Comparison of ENCODE assay signal across 23 cellular contexts in the genomic region with DNA sequence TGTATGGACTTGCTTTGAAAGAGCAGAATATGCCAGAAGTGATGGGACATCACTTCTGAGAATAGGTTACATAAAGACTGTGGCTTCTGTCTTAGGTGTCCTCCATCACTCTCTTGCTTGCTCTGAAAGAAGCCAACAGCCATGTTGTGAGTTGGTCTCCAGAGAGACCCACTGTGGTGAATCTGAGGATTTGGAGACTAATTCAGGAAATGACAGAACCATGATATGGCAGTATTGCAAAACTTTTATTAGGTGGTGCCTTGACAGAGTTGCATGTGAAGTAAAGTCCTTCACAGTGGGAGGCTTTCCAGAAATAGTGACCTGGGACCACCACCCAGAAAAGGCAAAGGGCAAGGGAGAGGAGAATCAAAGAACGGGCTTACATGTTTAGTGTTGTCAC.
DNase-seq lines count a peak whose midpoint lies in the region; ATAC-seq and TF ChIP-seq lines count a peak whose summit lies in the region.
"Had no signal": no experiment of that assay in that cellular context is flagged by ENCODE, and none has a peak within 500 bp of the region (broad histone marks: within the 10 kb centered on the region; RNA-seq: fewer than 3 reads in every experiment).

No MANE protein-coding gene starts in this region.

- TF ChIP-seq CTCF in NB4 (IDR thresholded peaks at IDR 0.05; ENCODE audit: low read depth, low read length) (no peak), choroid plexus epithelial cell (conservative IDR thresholded peaks at IDR 0.05; ENCODE audit: low read depth, low read length) (no peak)

- ATAC-seq in Right ventricle myocardium inferior (no peak), left ventricle myocardium superior (no peak), GM18505 (IDR thresholded peaks at IDR 0.05; ENCODE audit: unreplicated experiment) (no peak)
- ATAC-seq: CD8-positive, alpha-beta T cell had no signal

- H3K4me3 ChIP-seq in NB4 (ENCODE audit: low read depth, low read length) (no peak overlapping the region), choroid plexus epithelial cell (ENCODE audit: low read depth, low read length) (no peak overlapping the region)
- H3K4me3 ChIP-seq: HAP-1 had no signal

- peak; percentile 8 for DNase-seq in Right ventricle myocardium inferior (ENCODE audit: missing footprints)
- no peak for DNase-seq in left ventricle myocardium superior
- DNase-seq in NB4 (ENCODE audit: low read depth): peak; percentile 41
- DNase-seq in choroid plexus epithelial cell (ENCODE audit: low read depth): peak; percentile 5
- DNase-seq in activated CD4-positive, alpha-beta memory T cell treated with anti-CD3 and anti-CD28 coated beads for 36 hours: no peak
- DNase-seq in NAMALWA (ENCODE audit: low spot score): no peak
- DNase-seq: Caco-2; CD8-positive, alpha-beta T cell; GOT3; HFFc6; IMR-90; NCI-H1092 treated with DMSO at 0.1 percent for 48 hours; NCI-H1436; NCI-H187; NCI-H2081 treated with DMSO at 0.1 percent for 48 hours; NCI-H2171; NCI-H226; NCI-H510A; NCI-H69; RPMI8226; SHP77 had no signal

- POLR2A ChIA-PET in activated CD4-positive, alpha-beta memory T cell treated with anti-CD3 and anti-CD28 coated beads for 36 hours (lab: Charles Lee): no interaction called here

- TF ChIP-seq POLR2A in NB4 (IDR thresholded peaks at IDR 0.05; ENCODE audit: extremely low read depth, insufficient read length): no peak
- TF ChIP-seq POLR2A in GM18505 (IDR thresholded peaks at IDR 0.05; ENCODE audit: borderline replicate concordance, extremely low read depth, insufficient read depth, insufficient read length): no peak

- H3K4me1 Mint-ChIP-seq in activated CD4-positive, alpha-beta memory T cell treated with anti-CD3 and anti-CD28 coated beads for 36 hours (ENCODE audit: low read depth): no peaks in the 10 kb centered on the region

- H3K4me3 Mint-ChIP-seq in activated CD4-positive, alpha-beta memory T cell treated with anti-CD3 and anti-CD28 coated beads for 36 hours: no peak overlapping the region
- H3K4me3 Mint-ChIP-seq: CD8-positive, alpha-beta T cell; HFFc6 had no signal

- H3K36me3 Mint-ChIP-seq in activated CD4-positive, alpha-beta memory T cell treated with anti-CD3 and anti-CD28 coated beads for 36 hours: no peaks in the 10 kb centered on the region
- H3K36me3 Mint-ChIP-seq: CD8-positive, alpha-beta T cell had no signal

- no peak overlapping the region for H3K27ac Mint-ChIP-seq in activated CD4-positive, alpha-beta memory T cell treated with anti-CD3 and anti-CD28 coated beads for 36 hours
- H3K27ac Mint-ChIP-seq: CD8-positive, alpha-beta T cell; HFFc6 had no signal

- no peaks in the 10 kb centered on the region for H3K27me3 Mint-ChIP-seq in activated CD4-positive, alpha-beta memory T cell treated with anti-CD3 and anti-CD28 coated beads for 36 hours

- intact Hi-C loops in Right ventricle myocardium inferior (cut with DNase I): no loop called here
- intact Hi-C loops in left ventricle myocardium superior (cut with micrococcal nuclease): no loop called here
- intact Hi-C loops in activated CD4-positive, alpha-beta memory T cell treated with anti-CD3 and anti-CD28 coated beads for 36 hours (cut with micrococcal nuclease): no loop called here

- CTCF ChIA-PET in activated CD4-positive, alpha-beta memory T cell treated with anti-CD3 and anti-CD28 coated beads for 36 hours (lab: Charles Lee): no interaction called here

- H3K9me3 Mint-ChIP-seq in activated CD4-positive, alpha-beta memory T cell treated with anti-CD3 and anti-CD28 coated beads for 36 hours: no peaks in the 10 kb centered on the region
- H3K9me3 Mint-ChIP-seq: CD8-positive, alpha-beta T cell had no signal

Comparison
In these comparisons a context has a peak if more than half of its experiments do, and no peak if none do; other contexts are left out.
1. DNase-seq: peak in Right ventricle myocardium inferior (single experiment), NB4 (single experiment) and choroid plexus epithelial cell (single experiment); none in left ventricle myocardium superior (single experiment), activated CD4-positive, alpha-beta memory T cell treated with anti-CD3 and anti-CD28 coated beads for 36 hours (single experiment) and NAMALWA (single experiment).